1 cellular context compared by ENCODE assay signal in the genomic region with DNA sequence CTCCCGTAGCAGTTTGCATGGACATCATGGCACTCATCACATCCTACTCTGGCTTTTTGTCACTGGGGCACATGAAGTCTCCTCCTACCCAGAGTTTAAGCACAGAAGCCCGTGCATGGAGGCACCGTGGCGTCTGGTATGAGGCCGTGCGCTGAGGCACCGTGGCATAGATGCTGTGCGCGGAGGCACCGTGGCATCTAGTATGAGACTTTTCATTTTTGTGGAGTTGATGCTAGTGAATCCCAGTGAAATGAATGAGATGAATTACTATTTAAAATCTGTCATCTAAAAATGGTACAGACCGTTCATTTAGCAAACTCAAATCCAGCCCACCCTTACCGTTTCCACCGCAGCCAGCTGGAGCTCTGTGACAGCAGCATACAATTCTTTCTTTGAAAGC.
TF ChIP-seq lines count a peak whose summit lies in the region.

No MANE protein-coding gene starts in this region.

TF ChIP-seq in A549, 52 proteins besides CTCF, POLR2A, EP300 and RAD21 (continued from another document):
- TF ChIP-seq MAFK (IDR thresholded peaks at IDR 0.05; ENCODE audit: partially characterized antibody) = no peak
- TF ChIP-seq HDAC2 (IDR thresholded peaks at IDR 0.05) = no peak
- no peak for TF ChIP-seq NR3C1 (IDR thresholded peaks at IDR 0.05)
